ENCODE assay signal across 26 cellular contexts in genomic region chr12:30752255-30752654, GRCh38. TPM values are rescaled to one million over a fixed set of nuclear protein-coding genes. Genes with fewer than 3 reads are reported as not detected.
DNase-seq lines count a peak whose midpoint lies in the region; ATAC-seq and TF ChIP-seq lines count a peak whose summit lies in the region.
"Had no signal": no experiment of that assay in that cellular context is flagged by ENCODE, and none has a peak within 500 bp of the region (broad histone marks: within the 10 kb centered on the region; RNA-seq: fewer than 3 reads in every experiment).

No MANE protein-coding gene starts in this region.

- no peak overlapping the region for H3K23ac ChIP-seq in trophoblast cell (ENCODE audit: low read length)

- H4K8ac ChIP-seq in trophoblast cell (ENCODE audit: low read depth, low read length): no peak overlapping the region

- H3K4me1 Mint-ChIP-seq in HFFc6 (ENCODE audit: low read depth): peaks cover 72% of the 10 kb centered on the region

- H2BK12ac ChIP-seq in trophoblast cell (ENCODE audit: low read length): no peak overlapping the region

- no peak overlapping the region for H4K91ac ChIP-seq in trophoblast cell (ENCODE audit: low read depth, low read length)

- H3K4me3 ChIP-seq in PC-3 (ENCODE audit: low read length) (peak overlapping the region; percentile 92), fibroblast of the aortic adventitia (ENCODE audit: low read depth, low read length) (peak overlapping the region; percentile 77), trophoblast cell (ENCODE audit: low read depth, low read length) (no peak overlapping the region)
- H3K4me3 ChIP-seq: heart left ventricle, left lung, ovary, SJSA1 had no signal

- no peaks in the 10 kb centered on the region for H3K9me3 Mint-ChIP-seq in HFFc6
- H3K9me3 Mint-ChIP-seq: activated CD4-positive, alpha-beta T cell treated with anti-CD3 and anti-CD28 coated beads, Interleukin-2, amount 10 ng/mL, durations not matched to agents 7 days and 5 days; CD4-positive, CD25-positive, alpha-beta regulatory T cell; immature natural killer cell; naive thymus-derived CD8-positive, alpha-beta T cell; T-helper 1 cell treated with Interleukin-12 subunit alpha and Interleukin-12 subunit beta and Interleukin-4 antibody, amounts not matched to agents 30 μg/mL and 1 μg/mL, for 36 hours had no signal

- peaks cover 8% of the 10 kb centered on the region for H3K79me1 ChIP-seq in trophoblast cell (ENCODE audit: low read length)

- H3K36me3 ChIP-seq in PC-3 (ENCODE audit: low read depth, low read length) (peaks cover 6% of the 10 kb centered on the region; the same call in 1 of the 2 replicates), trophoblast cell (ENCODE audit: control insufficient read depth in 1 of 2, insufficient read depth in 2 of 2, low read length in 2 of 2) (peaks cover 0 to 2% of the 10 kb centered on the region in 2 experiments)
- H3K36me3 ChIP-seq: ovary had no signal

- H3K14ac ChIP-seq in trophoblast cell (ENCODE audit: low read length): no peak overlapping the region

- TF ChIP-seq CTCF in HFFc6 (IDR thresholded peaks at IDR 0.05) (no peak), PC-3 (conservative IDR thresholded peaks at IDR 0.05; ENCODE audit: low read depth, low read length) (no peak), fibroblast of the aortic adventitia (IDR thresholded peaks at IDR 0.05; ENCODE audit: insufficient read depth, low read length) (no peak)

- H3K18ac ChIP-seq in trophoblast cell (ENCODE audit: low read length): no peak overlapping the region

- H3K4me2 ChIP-seq in PC-3 (ENCODE audit: low read length) (peak overlapping the region; percentile 81), trophoblast cell (ENCODE audit: low read length) (no peak overlapping the region)

- H3K27ac ChIP-seq in PC-3 (ENCODE audit: low read length): no peak overlapping the region
- H3K27ac ChIP-seq in trophoblast cell (ENCODE audit: low read depth, low read length): no peak overlapping the region
- H3K27ac ChIP-seq: heart left ventricle, left lung, ovary, SJSA1 had no signal

- H2AK5ac ChIP-seq in trophoblast cell (ENCODE audit: low read length): no peak overlapping the region

- peak overlapping the region; percentile 96; the same call in 1 of the 2 replicates for H3K4me3 Mint-ChIP-seq in HFFc6
- H3K4me3 Mint-ChIP-seq: activated CD4-positive, alpha-beta T cell treated with anti-CD3 and anti-CD28 coated beads, Interleukin-2, amount 10 ng/mL, durations not matched to agents 7 days and 5 days; activated CD8-positive, alpha-beta memory T cell treated with anti-CD3 and anti-CD28 coated beads, Interleukin-2, amount 10 ng/mL, durations not matched to agents 7 days and 5 days; T-helper 1 cell treated with Interleukin-12 subunit alpha and Interleukin-12 subunit beta and Interleukin-4 antibody, amounts not matched to agents 30 μg/mL and 1 μg/mL, for 36 hours had no signal

- H3K79me2 ChIP-seq in PC-3 (ENCODE audit: low read length) (peaks cover 77% of the 10 kb centered on the region), trophoblast cell (ENCODE audit: control insufficient read depth, insufficient read depth, low read length, poor library complexity) (peaks cover 5% of the 10 kb centered on the region)

- H3K27ac Mint-ChIP-seq in HFFc6: 0 out of 2 replicates have a peak overlapping the region, but pooled peaks have one; percentile 3
- H3K27ac Mint-ChIP-seq: activated CD4-positive, alpha-beta T cell treated with anti-CD3 and anti-CD28 coated beads, Interleukin-2, amount 10 ng/mL, durations not matched to agents 7 days and 5 days; activated CD8-positive, alpha-beta memory T cell treated with anti-CD3 and anti-CD28 coated beads, Interleukin-2, amount 10 ng/mL, durations not matched to agents 7 days and 5 days; CD4-positive, CD25-positive, alpha-beta regulatory T cell; immature natural killer cell; T-helper 1 cell treated with Interleukin-12 subunit alpha and Interleukin-12 subunit beta and Interleukin-4 antibody, amounts not matched to agents 30 μg/mL and 1 μg/mL, for 36 hours had no signal

- no peaks in the 10 kb centered on the region for H3F3A ChIP-seq in PC-3 (ENCODE audit: low read length, unreplicated experiment)

- H3K36me3 Mint-ChIP-seq in HFFc6 (ENCODE audit: low read depth): peaks cover 21% of the 10 kb centered on the region

- CTCF ChIA-PET in PC-3 (lab: Charles Lee): interaction anchor here (0.6 kb wide), 1 partner anchor 46 kb away, joined by 10 read pairs; no protein-coding TSS in a partner anchor

- H4K20me1 ChIP-seq in PC-3 (ENCODE audit: low read length): no peaks in the 10 kb centered on the region; the same call in 1 of the 2 replicates

- H4K12ac ChIP-seq in trophoblast cell (ENCODE audit: low read depth, low read length): no peak overlapping the region

- H2BK120ac ChIP-seq in trophoblast cell (ENCODE audit: insufficient read depth, low read length, poor library complexity): no peak overlapping the region

- H3K9ac ChIP-seq in PC-3 (ENCODE audit: low read length) (no peak overlapping the region), trophoblast cell (ENCODE audit: low read length) (no peak overlapping the region)

- H3K9me3 ChIP-seq in PC-3 (ENCODE audit: low read length) (no peaks in the 10 kb centered on the region), trophoblast cell (ENCODE audit: insufficient read depth, low read depth, low read length) (no peaks in the 10 kb centered on the region)
- H3K9me3 ChIP-seq: heart left ventricle, left lung, ovary, SJSA1 had no signal

- H2AFZ ChIP-seq in PC-3 (ENCODE audit: low read length): no peak overlapping the region
- H2AFZ ChIP-seq in trophoblast cell (ENCODE audit: insufficient read depth, low read length, poor library complexity): no peak overlapping the region

- no CpG with 5 or more reads among the region's 3 CpGs for WGBS in trophoblast cell (ENCODE audit: extremely low coverage, insufficient coverage, insufficient read length)

- DNase-seq in HFFc6 (no peak), PC-3 (no peak), fibroblast of the aortic adventitia (ENCODE audit: low read depth) (no peak), trophoblast cell (no peak), sciatic nerve (ENCODE audit: low spot score) (no peak), T-helper 9 cell (no peak)
- DNase-seq: activated CD4-positive, alpha-beta T cell treated with anti-CD3 and anti-CD28 coated beads, Interleukin-2, amount 10 ng/mL, durations not matched to agents 7 days and 5 days; activated CD8-positive, alpha-beta memory T cell treated with anti-CD3 and anti-CD28 coated beads, Interleukin-2, amount 10 ng/mL, durations not matched to agents 7 days and 5 days; activated naive CD4-positive, alpha-beta T cell treated with anti-CD3 and anti-CD28 coated beads, Interleukin-2, amount 50 U/mL, for 16 hours; CD4-positive, CD25-positive, alpha-beta regulatory T cell; cortex of kidney; DMS 273 treated with DMSO at 0.1 percent for 48 hours; heart left ventricle; immature natural killer cell; left lung; midbrain; naive thymus-derived CD8-positive, alpha-beta T cell; NCI-H146; NK-92 treated with Interleukin-12 subunit alpha and Interleukin-12 subunit beta, amount 100 ng/mL, for 24 hours; ovary; retina; stimulated activated CD4-positive, alpha-beta T cell treated with anti-CD3 and anti-CD28 coated beads, Interleukin-4, amount 100 ng/mL, for 24 hours; stimulated activated naive CD4-positive, alpha-beta T cell had no signal

- H2BK5ac ChIP-seq in trophoblast cell (ENCODE audit: low read depth, low read length, poor library complexity): no peak overlapping the region

- ATAC-seq in PC-3 (no peak), sciatic nerve (no peak), HG03095 (IDR thresholded peaks at IDR 0.05; ENCODE audit: unreplicated experiment) (no peak)
- ATAC-seq: activated CD8-positive, alpha-beta memory T cell treated with anti-CD3 and anti-CD28 coated beads, Interleukin-2, amount 10 ng/mL, durations not matched to agents 7 days and 5 days; heart left ventricle; left lung; naive thymus-derived CD8-positive, alpha-beta T cell had no signal

- POLR2A ChIA-PET in PC-3 (lab: Charles Lee; ENCODE audit: unreplicated experiment): no interaction called here

- no peaks in the 10 kb centered on the region for H3K27me3 ChIP-seq in PC-3 (ENCODE audit: low read length)
- no peaks in the 10 kb centered on the region for H3K27me3 ChIP-seq in trophoblast cell (ENCODE audit: insufficient read depth, low read length)
- H3K27me3 ChIP-seq: heart left ventricle, left lung, ovary, SJSA1 had no signal

- BruUV-seq in PC-3 (replicated peaks; lab: Mats Ljungman, UMichigan): no TSS peak

- no peaks in the 10 kb centered on the region for H3K9me2 ChIP-seq in PC-3 (replicated peaks; ENCODE audit: low read length)

- H3K27me3 Mint-ChIP-seq in HFFc6 (ENCODE audit: insufficient read depth): peaks cover 3% of the 10 kb centered on the region
- H3K27me3 Mint-ChIP-seq: activated CD4-positive, alpha-beta T cell treated with anti-CD3 and anti-CD28 coated beads, Interleukin-2, amount 10 ng/mL, durations not matched to agents 7 days and 5 days; activated CD8-positive, alpha-beta memory T cell treated with anti-CD3 and anti-CD28 coated beads, Interleukin-2, amount 10 ng/mL, durations not matched to agents 7 days and 5 days; CD4-positive, CD25-positive, alpha-beta regulatory T cell; naive thymus-derived CD8-positive, alpha-beta T cell had no signal

- intact Hi-C loops in PC-3 (cut with micrococcal nuclease): no loop called here
- intact Hi-C loops in sciatic nerve (cut with DNase I): no loop called here

- peaks cover 38% of the 10 kb centered on the region for H3K4me1 ChIP-seq in PC-3 (ENCODE audit: insufficient read depth, low read length)
- H3K4me1 ChIP-seq in trophoblast cell (ENCODE audit: control insufficient read depth in 1 of 2, insufficient read depth in 2 of 2, low read length in 2 of 2): peaks cover 0 to 3% of the 10 kb centered on the region in 2 experiments

- peak overlapping the region; percentile 49 for H3K4ac ChIP-seq in trophoblast cell (ENCODE audit: low read depth, low read length)

RNA-seq across cellular contexts. Expression of gene CAPRIN2, which starts 2.5 kb away (rescaled TPM):
- total RNA-seq in HFFc6 (2021; fragmentation: NEBNext Ultra II Directional; extraction: Animal tissue kit (Norgen Biotek cat#: 25700)): 10 to 100 TPM; 13.3 to 21.4 (median 19.1) TPM
- total RNA-seq in PC-3 (2014; rRNA removed) (23.1 and 33.6 TPM in 2 replicates), fibroblast of the aortic adventitia (ENCODE audit: low replicate concordance) (16.4 and 82.2 TPM in 2 replicates), sciatic nerve (50.8 TPM)
- 16.7 and 17.8 TPM in 2 replicates for polyA plus RNA-seq in trophoblast cell (2013)

RNA-seq across cellular contexts. Expression of gene IPO8, which starts 56.6 kb away (rescaled TPM):
- 10 to 100 TPM; 44.4 to 53.3 (median 44.7) TPM for total RNA-seq in HFFc6 (2021; fragmentation: NEBNext Ultra II Directional; extraction: Animal tissue kit (Norgen Biotek cat#: 25700))
- total RNA-seq in PC-3 (2014; rRNA removed) (13.3 and 19.6 TPM in 2 replicates), fibroblast of the aortic adventitia (ENCODE audit: low replicate concordance) (40.9 and 49.8 TPM in 2 replicates), sciatic nerve (50.6 TPM)
- 16.2 and 16.7 TPM in 2 replicates for polyA plus RNA-seq in trophoblast cell (2013)
